Comparison of ENCODE assay signal across 8 cellular contexts in genomic region chr16:47018223-47018891, GRCh38. TPM values are rescaled to one million over a fixed set of nuclear protein-coding genes. Genes with fewer than 3 reads are reported as not detected.
DNase-seq lines count a peak whose midpoint lies in the region; TF ChIP-seq lines count a peak whose summit lies in the region.

No MANE protein-coding gene starts in this region.

- H3K27me3 ChIP-seq in H7 (ENCODE audit: control insufficient read depth, insufficient read depth, low read length) (no peaks in the 10 kb centered on the region), neuronal stem cell (ENCODE audit: control insufficient read depth in 3 of 3, insufficient read depth in 3 of 3, low read depth in 1 of 3, low read length in 3 of 3) (no peaks in the 10 kb centered on the region)

- H3K4me1 ChIP-seq in neuronal stem cell (ENCODE audit: control insufficient read depth in 2 of 2, insufficient read depth in 1 of 2, low read depth in 1 of 2, low read length in 2 of 2) = peaks cover 0 to 12% of the 10 kb centered on the region in 2 donors

- WGBS in neuronal stem cell (ENCODE audit: extremely low coverage in 2 of 2, insufficient read length in 2 of 2, insufficient replicate concordance in 1 of 2), 2 donors = no CpG with 5 or more reads among the region's 14 CpGs

- no peak overlapping the region for H2BK12ac ChIP-seq in neuronal stem cell (ENCODE audit: low read length)

- no peak overlapping the region for H3K4ac ChIP-seq in neuronal stem cell (ENCODE audit: low read length)

- in situ Hi-C loops in KBM-7 (cut with MboI; ENCODE audit: low pct_unique_long_range_greater_than_20kb, low sequenced_read_pairs) = no loop called here

- CTCF ChIA-PET in GM10248 (lab: Yijun Ruan, JAX) = interaction anchor here (0.6 to 4.0 kb wide), 24 partner anchors 11 to 1154 kb away, joined by 3 to 26 read pairs (median 4); partner anchors contain the start of genes DNAJA2 and NETO2

- H4K8ac ChIP-seq in neuronal stem cell (ENCODE audit: low read depth, low read length) = no peak overlapping the region

- H3K4me2 ChIP-seq in neuronal stem cell (ENCODE audit: insufficient read depth, low read length, poor library complexity, severe bottlenecking) = no peak overlapping the region

- no peak overlapping the region for H2BK120ac ChIP-seq in neuronal stem cell (ENCODE audit: low read depth, low read length)

- no peaks in the 10 kb centered on the region for H3K79me1 ChIP-seq in neuronal stem cell (ENCODE audit: low read depth, low read length)

- no peak overlapping the region for H2BK5ac ChIP-seq in neuronal stem cell (ENCODE audit: low read length)

- no peak overlapping the region for H3K23ac ChIP-seq in neuronal stem cell (ENCODE audit: low read depth, low read length, poor library complexity)

- H2AK5ac ChIP-seq in neuronal stem cell (ENCODE audit: low read depth, low read length) = no peak overlapping the region

- no peaks in the 10 kb centered on the region for H3K36me3 ChIP-seq in H7 (replicated peaks; ENCODE audit: control insufficient read depth, insufficient read depth, low read length)
- no peaks in the 10 kb centered on the region for H3K36me3 ChIP-seq in neuronal stem cell (replicated peaks in 1 of 2; ENCODE audit: control insufficient read depth in 2 of 2, insufficient read depth in 2 of 2, low read length in 2 of 2)

- H3K4me3 ChIP-seq in H7 (ENCODE audit: insufficient read depth, low read depth, low read length) = no peak overlapping the region
- no peak overlapping the region for H3K4me3 ChIP-seq in neuronal stem cell (ENCODE audit: low read length in 2 of 2)

- no peak overlapping the region for H3K9ac ChIP-seq in neuronal stem cell (ENCODE audit: low read depth, low read length, poor library complexity)

- no peak overlapping the region for H3K18ac ChIP-seq in neuronal stem cell (ENCODE audit: low read length)

- H4K91ac ChIP-seq in neuronal stem cell (ENCODE audit: low read depth, low read length, poor library complexity) = no peak overlapping the region

- no peaks in the 10 kb centered on the region for H3K9me3 ChIP-seq in neuronal stem cell (replicated peaks in 1 of 2; ENCODE audit: control insufficient read depth in 2 of 2, insufficient read depth in 1 of 2, low read depth in 1 of 2, low read length in 2 of 2)

- peak; percentile 70 for TF ChIP-seq CTCF in GM10248 (IDR thresholded peaks at IDR 0.05; ENCODE audit: control extremely low read depth, extremely low read depth, low read depth, missing control alignments)

- DNase-seq in 8988T (peak; percentile 87), GM10248 (ENCODE audit: extremely low spot score) (peak; percentile 88), H7 (peak; percentile 69), KBM-7 (peak; percentile 33), T follicular helper cell (ENCODE audit: low read depth) (peak; percentile 25), neuronal stem cell (ENCODE audit: low spot score) (peak; percentile 35), T1000 (lab: John Stamatoyannopoulos, UW) (no peak)
- peak; percentile 9 for DNase-seq in effector CD4-positive, alpha-beta T cell

- H3K14ac ChIP-seq in neuronal stem cell (ENCODE audit: low read length) = no peak overlapping the region

- POLR2A ChIA-PET in GM10248 (lab: Yijun Ruan, JAX) = interaction anchor here (0.7 kb wide), 1 partner anchor 34 kb away, joined by 3 read pairs; no protein-coding TSS in a partner anchor

- no peak overlapping the region for H3K27ac ChIP-seq in neuronal stem cell (replicated peaks; ENCODE audit: low read length)

- no peak overlapping the region for H2BK15ac ChIP-seq in neuronal stem cell (ENCODE audit: low read length)

- no peak overlapping the region for H2AFZ ChIP-seq in neuronal stem cell (ENCODE audit: low read length)

RNA-seq across cellular contexts. Expression of gene DNAJA2, which starts 44.9 kb away (rescaled TPM):
- 91.6 and 129 TPM in 2 replicates for total RNA-seq in H7 (2014; rRNA removed; shearing (Covaris generic))
- 38.1 TPM for polyA plus RNA-seq in neuronal stem cell (2013, experiment 1 of 2)
- 38.0 TPM for polyA plus RNA-seq in neuronal stem cell (2013, experiment 2 of 2)
